In the genomic region with DNA sequence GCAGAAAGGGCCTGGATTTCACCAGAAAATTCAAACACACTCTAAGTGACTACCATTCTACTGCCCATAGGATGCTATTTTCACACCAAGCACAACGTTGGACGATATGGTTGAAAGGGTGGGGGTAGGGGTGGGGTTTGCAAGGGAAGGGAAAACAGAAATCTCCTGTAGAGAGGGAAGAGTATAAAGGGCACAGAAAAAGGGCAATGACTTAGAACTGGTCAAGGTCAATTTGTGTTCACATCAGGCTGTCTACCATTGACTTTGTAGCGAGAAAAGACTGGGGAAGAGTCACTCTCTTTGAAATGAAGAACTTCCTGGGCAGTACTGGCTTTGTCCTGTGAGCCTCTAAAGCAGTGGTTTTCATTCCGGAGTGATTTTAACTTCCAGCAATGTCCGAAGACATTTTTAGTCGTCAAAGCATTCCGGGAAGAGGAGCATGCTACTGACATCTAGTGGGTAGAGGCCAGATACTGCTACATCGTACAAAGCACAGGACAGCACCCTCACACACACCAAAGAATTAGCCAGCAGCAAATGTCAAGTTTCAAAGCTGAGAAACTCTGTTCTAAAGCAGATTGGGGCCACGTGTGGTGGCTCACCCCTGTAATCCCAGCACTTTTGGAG, we compare ENCODE assay signal across 9 cellular contexts. TPM values are rescaled to one million over a fixed set of nuclear protein-coding genes. Genes with fewer than 3 reads are reported as not detected.
DNase-seq lines count a peak whose midpoint lies in the region; ATAC-seq, FAIRE-seq and TF ChIP-seq lines count a peak whose summit lies in the region.
"Had no signal": no experiment of that assay in that cellular context is flagged by ENCODE, and none has a peak within 500 bp of the region (broad histone marks: within the 10 kb centered on the region; RNA-seq: fewer than 3 reads in every experiment).

No MANE protein-coding gene starts in this region.

- H3K27me3 ChIP-seq in astrocyte (ENCODE audit: insufficient read depth, low read length) (no peaks in the 10 kb centered on the region), right lobe of liver (no peaks in the 10 kb centered on the region)

- intact Hi-C loops in Calu3 (cut with micrococcal nuclease; ENCODE audit: unreplicated experiment) (loop anchor here (5.0 kb wide), 1 partner anchor 212 kb away; no protein-coding TSS in a partner anchor), right lobe of liver (cut with DNase I) (loop anchor here in 1 of 2 donors (10.0 kb wide), 1 partner anchor 196 kb away; no protein-coding TSS in a partner anchor)

- 9% methylated on average over 8 of the region's 9 CpGs for WGBS in right lobe of liver (ENCODE audit: insufficient coverage, low coverage, low lambda C conversion rate, missing lambda C conversion rate)

- H3K79me2 ChIP-seq in astrocyte (ENCODE audit: insufficient read depth, low read length), result no peaks in the 10 kb centered on the region

- H3K9me3 ChIP-seq in astrocyte (ENCODE audit: insufficient read depth, low read depth, low read length), result no peaks in the 10 kb centered on the region
- H3K9me3 ChIP-seq in right lobe of liver, result no peaks in the 10 kb centered on the region

- no TSS peak for BruUV-seq in Calu3 (replicated peaks; lab: Mats Ljungman, UMichigan)

- TF ChIP-seq CTCF in Calu3 (IDR thresholded peaks at IDR 0.05; ENCODE audit: unreplicated experiment) (no peak), astrocyte (IDR thresholded peaks at IDR 0.05; ENCODE audit: insufficient read depth, low read depth, low read length) (peak; percentile 38), right lobe of liver (IDR thresholded peaks at IDR 0.05) (peak in 3 of 4 donors; percentile 21 to 47 (median 45))

- peak; percentile 75 to 89 (median 84) for ATAC-seq in right lobe of liver
- ATAC-seq in GM21529 (IDR thresholded peaks at IDR 0.05; ENCODE audit: unreplicated experiment), result no peak
- no peak for ATAC-seq in natural killer cell treated with Interleukin-12 subunit alpha and Interleukin-12 subunit beta and Interleukin-15 and Interleukin-18, amount 100 ng/mL, for 72 hours
- no peak for ATAC-seq in GM21381 (IDR thresholded peaks at IDR 0.05; ENCODE audit: unreplicated experiment)
- ATAC-seq in activated T-cell treated with anti-CD3 and anti-CD28 coated beads, Interleukin-2, amount 50 U/mL, for 4 hours, result no peak

- H3K36me3 Mint-ChIP-seq in Calu3 (ENCODE audit: insufficient read depth, unreplicated experiment), result no peaks in the 10 kb centered on the region
- no peaks in the 10 kb centered on the region for H3K36me3 Mint-ChIP-seq in astrocyte (ENCODE audit: low read depth, unreplicated experiment)
- H3K36me3 Mint-ChIP-seq in natural killer cell treated with Interleukin-12 subunit alpha and Interleukin-12 subunit beta and Interleukin-15 and Interleukin-18, amount 100 ng/mL, for 72 hours, result no peaks in the 10 kb centered on the region
- no peaks in the 10 kb centered on the region for H3K36me3 Mint-ChIP-seq in activated T-cell treated with anti-CD3 and anti-CD28 coated beads, Interleukin-2, amount 50 U/mL, for 4 hours (ENCODE audit: insufficient read depth)

- H3K27ac Mint-ChIP-seq in Calu3 (ENCODE audit: unreplicated experiment) (no peak overlapping the region), astrocyte (ENCODE audit: unreplicated experiment) (peak overlapping the region; percentile 18)
- peak overlapping the region in 1 of 2 donors; percentile 44 for H3K27ac Mint-ChIP-seq in natural killer cell treated with Interleukin-12 subunit alpha and Interleukin-12 subunit beta and Interleukin-15 and Interleukin-18, amount 100 ng/mL, for 72 hours

- H2AFZ ChIP-seq in astrocyte (ENCODE audit: low read depth, low read length), result peak overlapping the region; percentile 47

- peak overlapping the region; percentile 55 for H3K4me2 ChIP-seq in astrocyte (ENCODE audit: low read length)

- peak; percentile 1 for DNase-seq in Calu3
- peak; percentile 33 for DNase-seq in HT1080 (ENCODE audit: low read depth)
- DNase-seq in astrocyte (ENCODE audit: low read depth), result peak; percentile 43
- DNase-seq in right lobe of liver, result no peak
- no peak for DNase-seq in natural killer cell treated with Interleukin-12 subunit alpha and Interleukin-12 subunit beta and Interleukin-15 and Interleukin-18, amount 100 ng/mL, for 72 hours (ENCODE audit: low spot score)
- DNase-seq in activated T-cell treated with anti-CD3 and anti-CD28 coated beads, Interleukin-2, amount 50 U/mL, for 4 hours, result no peak
- DNase-seq: activated naive CD4-positive, alpha-beta T cell had no signal

- CTCF ChIA-PET in Calu3 (lab: Charles Lee), result no interaction called here

- H3K9me3 Mint-ChIP-seq in Calu3 (ENCODE audit: low read depth, unreplicated experiment), result no peaks in the 10 kb centered on the region
- H3K9me3 Mint-ChIP-seq in astrocyte (ENCODE audit: unreplicated experiment), result no peaks in the 10 kb centered on the region
- H3K9me3 Mint-ChIP-seq in natural killer cell treated with Interleukin-12 subunit alpha and Interleukin-12 subunit beta and Interleukin-15 and Interleukin-18, amount 100 ng/mL, for 72 hours, result no peaks in the 10 kb centered on the region
- H3K9me3 Mint-ChIP-seq in activated T-cell treated with anti-CD3 and anti-CD28 coated beads, Interleukin-2, amount 50 U/mL, for 4 hours, result no peaks in the 10 kb centered on the region

- H3K4me3 Mint-ChIP-seq in Calu3 (ENCODE audit: low read depth, unreplicated experiment), result no peak overlapping the region
- no peak overlapping the region for H3K4me3 Mint-ChIP-seq in astrocyte (ENCODE audit: unreplicated experiment)
- H3K4me3 Mint-ChIP-seq in natural killer cell treated with Interleukin-12 subunit alpha and Interleukin-12 subunit beta and Interleukin-15 and Interleukin-18, amount 100 ng/mL, for 72 hours, result no peak overlapping the region
- no peak overlapping the region for H3K4me3 Mint-ChIP-seq in activated T-cell treated with anti-CD3 and anti-CD28 coated beads, Interleukin-2, amount 50 U/mL, for 4 hours

- no peak for FAIRE-seq in astrocyte (lab: Jason Lieb, UNC)

- no peak overlapping the region for H3K9ac ChIP-seq in astrocyte (ENCODE audit: low read length)

- no peaks in the 10 kb centered on the region for H3K36me3 ChIP-seq in astrocyte (ENCODE audit: insufficient read depth, low read length)
- H3K36me3 ChIP-seq in right lobe of liver, result no peaks in the 10 kb centered on the region

- TF ChIP-seq POLR2A in right lobe of liver (IDR thresholded peaks at IDR 0.05), result no peak

- H3K27ac ChIP-seq in astrocyte (ENCODE audit: low read depth, low read length), result no peak overlapping the region
- no peak overlapping the region for H3K27ac ChIP-seq in right lobe of liver

- H3K4me1 Mint-ChIP-seq in Calu3 (ENCODE audit: low read depth, unreplicated experiment), result no peaks in the 10 kb centered on the region
- H3K4me1 Mint-ChIP-seq in astrocyte (ENCODE audit: low read depth, unreplicated experiment), result peaks cover 6% of the 10 kb centered on the region
- no peaks in the 10 kb centered on the region for H3K4me1 Mint-ChIP-seq in natural killer cell treated with Interleukin-12 subunit alpha and Interleukin-12 subunit beta and Interleukin-15 and Interleukin-18, amount 100 ng/mL, for 72 hours (ENCODE audit: low read depth in 2 of 2)
- H3K4me1 Mint-ChIP-seq in activated T-cell treated with anti-CD3 and anti-CD28 coated beads, Interleukin-2, amount 50 U/mL, for 4 hours (ENCODE audit: low read depth), result peaks cover 2% of the 10 kb centered on the region

- H3K4me1 ChIP-seq in astrocyte (ENCODE audit: insufficient read depth, low read length) (no peaks in the 10 kb centered on the region), right lobe of liver (no peaks in the 10 kb centered on the region)

- no peak overlapping the region for H3K4me3 ChIP-seq in astrocyte (ENCODE audit: insufficient read depth, low read depth, low read length)
- no peak overlapping the region for H3K4me3 ChIP-seq in right lobe of liver

- H3K27me3 Mint-ChIP-seq in Calu3 (ENCODE audit: unreplicated experiment), result peaks cover 14% of the 10 kb centered on the region
- no peaks in the 10 kb centered on the region for H3K27me3 Mint-ChIP-seq in astrocyte (ENCODE audit: low read depth, unreplicated experiment)
- peaks cover 0 to 2% of the 10 kb centered on the region in 2 donors for H3K27me3 Mint-ChIP-seq in natural killer cell treated with Interleukin-12 subunit alpha and Interleukin-12 subunit beta and Interleukin-15 and Interleukin-18, amount 100 ng/mL, for 72 hours
- H3K27me3 Mint-ChIP-seq in activated T-cell treated with anti-CD3 and anti-CD28 coated beads, Interleukin-2, amount 50 U/mL, for 4 hours (ENCODE audit: low read depth), result no peaks in the 10 kb centered on the region

- H4K20me1 ChIP-seq in astrocyte (ENCODE audit: insufficient read depth, low read length), result no peaks in the 10 kb centered on the region

RNA-seq across cellular contexts. Expression of a gene that starts 48.4 kb away (rescaled TPM):
- total RNA-seq in Calu3 (2022), result not detected in 2 replicates
- total RNA-seq in HT1080 (2014; rRNA removed; shearing (Covaris generic)), result not detected in 2 replicates
- not detected in 2 replicates for polyA plus RNA-seq in HT1080 (2015; cell fraction: cytosol; rRNA removed)
- polyA plus RNA-seq in HT1080 (2015; cell fraction: nucleus; rRNA removed), result not detected in 2 replicates
- total RNA-seq in astrocyte, result 0.55 and 1.1 TPM in 2 replicates
- not detected for total RNA-seq in right lobe of liver
- not detected for total RNA-seq in natural killer cell treated with Interleukin-12 subunit alpha and Interleukin-12 subunit beta and Interleukin-15 and Interleukin-18, amount 100 ng/mL, for 72 hours
- under 1 TPM; 0.15 to 0.40 (median 0.19) TPM for total RNA-seq in activated T-cell treated with anti-CD3 and anti-CD28 coated beads, Interleukin-2, amount 50 U/mL, for 4 hours

Comparison
In these comparisons a context has a peak if more than half of its experiments do, and no peak if none do; other contexts are left out.
1. DNase-seq: peak in Calu3 (single experiment), HT1080 (single experiment) and astrocyte (single experiment); none in right lobe of liver (0 of 3), natural killer cell treated with Interleukin-12 subunit alpha and Interleukin-12 subunit beta and Interleukin-15 and Interleukin-18, amount 100 ng/mL, for 72 hours (single experiment) and activated T-cell treated with anti-CD3 and anti-CD28 coated beads, Interleukin-2, amount 50 U/mL, for 4 hours (single experiment).
2. ATAC-seq: peak in right lobe of liver (4 of 4); none in GM21529 (single experiment), natural killer cell treated with Interleukin-12 subunit alpha and Interleukin-12 subunit beta and Interleukin-15 and Interleukin-18, amount 100 ng/mL, for 72 hours (0 of 2), GM21381 (single experiment) and activated T-cell treated with anti-CD3 and anti-CD28 coated beads, Interleukin-2, amount 50 U/mL, for 4 hours (0 of 2).